8 cellular contexts compared by ENCODE assay signal in the genomic region with DNA sequence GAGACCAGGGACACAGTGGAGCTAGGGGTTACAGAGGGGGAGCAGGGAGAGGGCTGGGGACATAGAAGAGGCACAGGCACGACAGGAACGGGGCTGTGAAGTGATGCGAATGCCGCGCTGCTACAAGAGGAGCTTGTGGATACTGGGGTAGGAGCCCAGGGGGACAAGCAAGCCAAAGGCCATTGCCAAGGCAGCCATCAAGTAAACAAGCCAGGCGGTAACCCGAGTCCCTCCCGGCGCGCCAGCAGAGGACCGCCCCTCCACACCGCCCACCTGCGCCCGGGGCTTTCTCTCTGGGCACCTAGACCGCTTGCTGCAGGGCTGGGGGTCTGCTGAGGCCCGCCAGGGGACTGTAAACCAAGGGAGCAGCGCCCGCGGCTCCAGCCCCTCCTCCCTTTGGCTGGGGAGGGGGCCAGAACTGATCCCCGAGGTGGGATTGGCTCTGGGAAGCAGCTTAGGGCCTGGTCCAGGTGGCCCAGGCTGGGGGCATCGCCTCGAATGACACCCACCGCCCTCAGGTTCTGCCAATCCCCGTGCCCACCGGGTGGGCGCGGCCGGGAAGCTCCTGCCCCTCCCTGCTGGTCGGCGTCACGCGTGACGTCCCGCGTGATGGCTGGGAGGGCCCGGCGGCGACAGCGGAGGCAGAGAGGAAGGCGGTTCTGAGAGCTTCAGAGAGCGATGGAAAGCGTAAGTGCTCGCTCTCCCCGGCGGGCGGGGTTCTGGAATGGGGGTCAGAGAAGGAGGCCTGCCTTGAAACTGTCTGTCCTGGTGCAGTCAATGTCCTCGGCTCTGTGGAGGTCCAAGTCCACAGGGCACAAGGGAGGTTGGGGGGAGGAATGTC. TPM values are rescaled to one million over a fixed set of nuclear protein-coding genes. Genes with fewer than 3 reads are reported as not detected.
DNase-seq lines count a peak whose midpoint lies in the region; ATAC-seq lines count a peak whose summit lies in the region.

No MANE protein-coding gene starts in this region.

- intact Hi-C loops in activated CD4-positive, alpha-beta T cell treated with anti-CD3 and anti-CD28 coated beads for 36 hours (cut with DNase I, micrococcal nuclease) = loop anchor here (1.0 to 5.0 kb wide), 10 partner anchors 10 to 1024 kb away; a partner anchor contains a TSS

- no peaks in the 10 kb centered on the region for H3K27me3 Mint-ChIP-seq in activated CD4-positive, alpha-beta T cell treated with anti-CD3 and anti-CD28 coated beads for 36 hours

- peaks cover 3% of the 10 kb centered on the region for H3K36me3 Mint-ChIP-seq in activated CD4-positive, alpha-beta T cell treated with anti-CD3 and anti-CD28 coated beads for 36 hours (ENCODE audit: low read depth)

- no peaks in the 10 kb centered on the region for H3K9me3 Mint-ChIP-seq in activated CD4-positive, alpha-beta T cell treated with anti-CD3 and anti-CD28 coated beads for 36 hours (ENCODE audit: low read depth)

- POLR2A ChIA-PET in activated CD4-positive, alpha-beta T cell treated with anti-CD3 and anti-CD28 coated beads for 36 hours (lab: Charles Lee) = interaction anchor here (1.3 kb wide), 1 partner anchor 11 kb away, joined by 11 read pairs; no protein-coding TSS in a partner anchor

- H3K4me3 Mint-ChIP-seq in activated CD4-positive, alpha-beta T cell treated with anti-CD3 and anti-CD28 coated beads for 36 hours = peak overlapping the region; percentile 80

- CTCF ChIA-PET in activated CD4-positive, alpha-beta T cell treated with anti-CD3 and anti-CD28 coated beads for 36 hours (lab: Charles Lee) = interaction anchor here (0.6 to 25.2 kb wide), 12 partner anchors 9 to 110 kb away, joined by 3 to 526 read pairs (median 5); a partner anchor contains a TSS

- peak overlapping the region; percentile 90 for H3K27ac Mint-ChIP-seq in activated CD4-positive, alpha-beta T cell treated with anti-CD3 and anti-CD28 coated beads for 36 hours

- DNase-seq in NCI-H345 (lab: John Stamatoyannopoulos, UW) (peak; percentile 34), NCI-H345 treated with DMSO at 0.1 percent for 48 hours (lab: John Stamatoyannopoulos, UW; ENCODE audit: unreplicated experiment) (no peak), NCI-H146 treated with DMSO at 0.1 percent for 48 hours (lab: John Stamatoyannopoulos, UW; ENCODE audit: unreplicated experiment) (peak; percentile 13), cerebellar nuclear complex (lab: John Stamatoyannopoulos, UW) (peak; percentile 21 to 62), kidney glomerular epithelial cell (lab: John Stamatoyannopoulos, UW) (peak; percentile 62), NCI-H2196 (lab: John Stamatoyannopoulos, UW; ENCODE audit: unreplicated experiment) (no peak)
- DNase-seq in activated CD4-positive, alpha-beta T cell treated with anti-CD3 and anti-CD28 coated beads for 36 hours = peak; percentile 85
- peak; percentile 49 to 60 (median 50) for DNase-seq in stimulated activated CD4-positive, alpha-beta T cell treated with anti-CD3 and anti-CD28 coated beads, Interleukin-12 subunit alpha, Interleukin-12 subunit beta, amount 100 ng/mL, for 48 hours (ENCODE audit: low read depth in 2 of 3, low spot score in 1 of 3)

- peaks cover 22% of the 10 kb centered on the region for H3K4me1 Mint-ChIP-seq in activated CD4-positive, alpha-beta T cell treated with anti-CD3 and anti-CD28 coated beads for 36 hours

- ATAC-seq in activated CD4-positive, alpha-beta T cell treated with anti-CD3 and anti-CD28 coated beads for 36 hours = peak; percentile 49

RNA-seq across cellular contexts. Expression of a gene that starts 1.0 kb away (rescaled TPM):
- total RNA-seq in activated CD4-positive, alpha-beta T cell treated with anti-CD3 and anti-CD28 coated beads for 36 hours = 10 to 100 TPM; 30.0 to 37.7 TPM

RNA-seq across cellular contexts. Expression of a gene that starts 1.1 kb away (rescaled TPM):
- total RNA-seq in activated CD4-positive, alpha-beta T cell treated with anti-CD3 and anti-CD28 coated beads for 36 hours = under 1 TPM; 0.28 to 0.32 TPM

RNA-seq across cellular contexts. Expression of a gene that starts 29.8 kb away (rescaled TPM):
- total RNA-seq in activated CD4-positive, alpha-beta T cell treated with anti-CD3 and anti-CD28 coated beads for 36 hours = under 1 TPM; 0.47 to 0.57 TPM

RNA-seq across cellular contexts. Expression of a gene that starts 32.4 kb away (rescaled TPM):
- total RNA-seq in activated CD4-positive, alpha-beta T cell treated with anti-CD3 and anti-CD28 coated beads for 36 hours = 10 to 100 TPM; 14.8 to 15.7 TPM

RNA-seq across cellular contexts. Expression of a gene that starts 44.7 kb away (rescaled TPM):
- total RNA-seq in activated CD4-positive, alpha-beta T cell treated with anti-CD3 and anti-CD28 coated beads for 36 hours = 10 to 100 TPM; 13.8 to 17.9 TPM

Comparison
In these comparisons a context has a peak if more than half of its experiments do, and no peak if none do; other contexts are left out.
1. DNase-seq: peak in NCI-H345 (single experiment), NCI-H146 treated with DMSO at 0.1 percent for 48 hours (single experiment), activated CD4-positive, alpha-beta T cell treated with anti-CD3 and anti-CD28 coated beads for 36 hours (single experiment), cerebellar nuclear complex (2 of 2), kidney glomerular epithelial cell (single experiment) and stimulated activated CD4-positive, alpha-beta T cell treated with anti-CD3 and anti-CD28 coated beads, Interleukin-12 subunit alpha, Interleukin-12 subunit beta, amount 100 ng/mL, for 48 hours (3 of 3); none in NCI-H345 treated with DMSO at 0.1 percent for 48 hours (single experiment) and NCI-H2196 (single experiment).